ENCODE assay signal across 8 cellular contexts in the genomic region with DNA sequence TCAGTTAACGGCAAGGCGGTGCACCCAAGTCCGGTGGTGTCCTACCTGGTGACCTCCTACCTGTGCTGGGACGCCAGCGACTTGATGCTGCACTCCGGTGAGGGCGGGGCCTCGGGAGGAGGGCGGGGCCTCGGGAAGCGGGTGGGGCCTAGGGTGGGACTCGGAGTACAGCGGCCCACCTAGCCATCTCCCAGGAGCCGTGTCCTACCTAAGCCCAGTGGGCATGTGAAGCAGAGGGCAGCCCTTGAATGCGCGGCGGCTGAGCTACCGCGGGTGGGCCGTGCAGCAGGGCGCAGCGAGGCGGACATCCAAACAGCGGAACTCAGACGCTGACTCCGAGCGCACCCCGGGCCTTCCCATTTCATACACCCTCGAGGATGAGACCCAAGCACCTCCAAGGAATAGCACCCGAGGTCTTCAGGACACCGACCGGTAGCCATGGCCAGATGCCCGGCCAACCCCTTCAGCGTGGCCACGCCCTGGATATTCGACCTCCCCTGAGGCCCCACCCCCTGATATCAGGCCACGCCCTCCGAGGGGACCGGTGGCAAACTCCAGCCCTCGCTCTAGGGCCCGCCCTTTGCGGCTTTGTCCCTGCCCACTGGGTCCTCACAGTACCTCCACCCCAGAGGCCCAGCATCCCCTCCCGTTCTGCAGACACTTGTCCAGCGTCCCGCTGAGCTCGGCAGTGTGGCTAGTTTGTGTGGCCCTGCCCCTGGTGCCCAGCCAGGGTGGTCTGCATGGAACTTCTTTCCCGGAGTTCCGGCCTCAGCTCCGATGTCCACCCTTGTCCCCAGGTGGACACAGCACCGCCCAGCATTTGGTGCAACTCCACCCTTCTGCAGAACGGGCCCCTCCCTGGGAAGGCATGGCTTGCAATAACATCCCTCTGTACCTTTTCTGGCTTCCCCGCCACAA. TPM values are rescaled to one million over a fixed set of nuclear protein-coding genes. Genes with fewer than 3 reads are reported as not detected.
DNase-seq lines count a peak whose midpoint lies in the region; ATAC-seq and TF ChIP-seq lines count a peak whose summit lies in the region.

No MANE protein-coding gene starts in this region.

- H3K27me3 ChIP-seq in RWPE2 (ENCODE audit: insufficient read depth, poor library complexity, severe bottlenecking) = peaks cover 11% of the 10 kb centered on the region
- H3K27me3 ChIP-seq in WERI-Rb-1 (ENCODE audit: insufficient read depth, low read depth, severe bottlenecking) = no peaks in the 10 kb centered on the region

- H3K36me3 ChIP-seq in RWPE2 (ENCODE audit: low read depth) = no peaks in the 10 kb centered on the region
- no peaks in the 10 kb centered on the region for H3K36me3 ChIP-seq in mucosa of descending colon (ENCODE audit: low read depth)
- no peaks in the 10 kb centered on the region for H3K36me3 ChIP-seq in WERI-Rb-1

- H3K4me3 ChIP-seq in RWPE2 (ENCODE audit: severe bottlenecking) (peak overlapping the region; percentile 34), cardiac fibroblast (replicated peaks in 1 of 2; ENCODE audit: low read depth in 2 of 2, low read length in 2 of 2) (peak overlapping the region; percentile 41 to 43), mucosa of descending colon (no peak overlapping the region), WERI-Rb-1 (ENCODE audit: low read depth, low read length) (no peak overlapping the region)

- TF ChIP-seq CTCF in RWPE2 (IDR thresholded peaks at IDR 0.05; ENCODE audit: poor library complexity, severe bottlenecking) (no peak), cardiac fibroblast (IDR thresholded peaks at IDR 0.05; ENCODE audit: low read depth, low read length) (no peak), mucosa of descending colon (IDR thresholded peaks at IDR 0.05) (no peak), WERI-Rb-1 (IDR thresholded peaks at IDR 0.05; ENCODE audit: low read depth, low read length) (no peak)

- H3K9me3 ChIP-seq in RWPE2 (ENCODE audit: severe bottlenecking) = no peaks in the 10 kb centered on the region
- no peaks in the 10 kb centered on the region for H3K9me3 ChIP-seq in mucosa of descending colon
- H3K9me3 ChIP-seq in WERI-Rb-1 (ENCODE audit: severe bottlenecking) = peaks cover 8% of the 10 kb centered on the region

- DNase-seq in DMS153 (lab: John Stamatoyannopoulos, UW) = peak; percentile 56
- DNase-seq in GM19238 (ENCODE audit: insufficient read length, low spot score) = peak; percentile 83
- DNase-seq in RWPE2 (ENCODE audit: low spot score) = no peak
- DNase-seq in cardiac fibroblast (ENCODE audit: low read depth in 2 of 2) = peak in 1 of 2 donors; percentile 24
- DNase-seq in mucosa of descending colon = peak; percentile 90 to 93 (median 92)
- DNase-seq in pons (ENCODE audit: low spot score) = no peak
- DNase-seq in WERI-Rb-1 = no peak

- H3K27ac ChIP-seq in RWPE2 (ENCODE audit: poor library complexity, severe bottlenecking) = no peak overlapping the region
- H3K27ac ChIP-seq in WERI-Rb-1 = no peak overlapping the region

- H3K4me1 ChIP-seq in RWPE2 (ENCODE audit: insufficient read depth, poor library complexity, severe bottlenecking) = no peaks in the 10 kb centered on the region
- peaks cover 24% of the 10 kb centered on the region for H3K4me1 ChIP-seq in mucosa of descending colon (ENCODE audit: low read depth)

- intact Hi-C loops in mucosa of descending colon (cut with DNase I, micrococcal nuclease) = no loop called here

- ATAC-seq in HG03139 (IDR thresholded peaks at IDR 0.05; ENCODE audit: unreplicated experiment) (peak; percentile 45), RWPE2 (ENCODE audit: low read depth) (peak; percentile 73), mucosa of descending colon (peak; percentile 82)

RNA-seq across cellular contexts. Expression of a gene that starts 5.4 kb away (rescaled TPM):
- total RNA-seq in mucosa of descending colon = 100 to 1,000 TPM in 1 of 3 donors, 10 to 100 TPM in 2; 29.3 to 130 (median 80.6) TPM

RNA-seq across cellular contexts. Expression of a gene that starts 15.2 kb away (rescaled TPM):
- total RNA-seq in mucosa of descending colon = 1 to 10 TPM in 2 of 3 donors, under 1 TPM in 1; 0.92 to 3.3 (median 2.3) TPM

RNA-seq across cellular contexts. Expression of a gene that starts 28.0 kb away (rescaled TPM):
- not detected for total RNA-seq in mucosa of descending colon

RNA-seq across cellular contexts. Expression of a gene that starts 36.5 kb away (rescaled TPM):
- 1 to 10 TPM; 3.7 to 9.0 (median 4.8) TPM for total RNA-seq in mucosa of descending colon

RNA-seq across cellular contexts. Expression of a gene that starts 47.9 kb away (rescaled TPM):
- total RNA-seq in mucosa of descending colon = not detected

Comparison
In these comparisons a context has a peak if more than half of its experiments do, and no peak if none do; other contexts are left out.
1. DNase-seq: peak in DMS153 (single experiment), GM19238 (single experiment) and mucosa of descending colon (3 of 3); none in RWPE2 (single experiment), pons (single experiment) and WERI-Rb-1 (single experiment).
2. H3K4me3 ChIP-seq: peak in RWPE2 (single experiment) and cardiac fibroblast (2 of 2); none in mucosa of descending colon (single experiment) and WERI-Rb-1 (single experiment).
3. Peak in every context shown above with its lines, with median percentiles within 50 percentile points of each other: ATAC-seq.